ENCODE assay signal across 18 cellular contexts in the genomic region with DNA sequence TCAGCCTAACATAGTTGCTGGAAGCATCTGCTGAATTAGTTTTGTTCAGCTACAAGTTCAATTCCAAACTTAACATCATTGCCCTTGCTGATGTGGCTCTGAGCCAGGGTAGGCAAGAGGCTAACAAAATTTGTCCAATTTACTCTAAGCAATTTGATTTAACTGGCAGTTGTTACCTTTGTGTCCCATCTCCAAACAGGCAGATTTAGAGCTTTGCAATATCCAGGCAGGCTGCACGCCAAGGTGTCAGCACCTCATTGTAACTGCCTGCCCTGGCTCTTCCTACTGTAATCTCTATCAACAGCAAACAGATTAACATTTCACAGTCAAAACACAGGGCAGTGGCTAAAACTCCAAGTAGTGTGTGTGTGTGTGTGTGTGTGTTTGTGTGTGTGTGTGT.
DNase-seq lines count a peak whose midpoint lies in the region; ATAC-seq and TF ChIP-seq lines count a peak whose summit lies in the region.
"Had no signal": no experiment of that assay in that cellular context is flagged by ENCODE, and none has a peak within 500 bp of the region (broad histone marks: within the 10 kb centered on the region; RNA-seq: fewer than 3 reads in every experiment).

No MANE protein-coding gene starts in this region.

- H3K36me3 ChIP-seq in GM23338 (ENCODE audit: insufficient read depth) (no peaks in the 10 kb centered on the region), WERI-Rb-1 (no peaks in the 10 kb centered on the region)
- H3K36me3 ChIP-seq: BLaER1 had no signal

- H3K9me3 Mint-ChIP-seq in GM23338 = no peaks in the 10 kb centered on the region
- H3K9me3 Mint-ChIP-seq: CD14-positive monocyte had no signal

- ATAC-seq in GM23338 = no peak
- peak; percentile 95 for ATAC-seq in left lobe of liver
- ATAC-seq in GM18870 (IDR thresholded peaks at IDR 0.05; ENCODE audit: unreplicated experiment) = no peak
- no peak for ATAC-seq in GM21786 (IDR thresholded peaks at IDR 0.05; ENCODE audit: unreplicated experiment)
- ATAC-seq: A549 had no signal

- H3K4me2 ChIP-seq in GM23338 = no peak overlapping the region
- H3K4me2 ChIP-seq: A549, BLaER1 had no signal

- no peak overlapping the region for H3K27ac ChIP-seq in GM23338 (ENCODE audit: low read depth)
- no peak overlapping the region for H3K27ac ChIP-seq in WERI-Rb-1
- H3K27ac ChIP-seq: 22Rv1, A549, BLaER1 had no signal

- no peaks in the 10 kb centered on the region for H3K36me3 Mint-ChIP-seq in GM23338 (ENCODE audit: low read depth)
- H3K36me3 Mint-ChIP-seq: CD14-positive monocyte; CD4-positive, alpha-beta memory T cell; IgD-negative memory B cell had no signal

- H3K27me3 Mint-ChIP-seq in GM23338 (ENCODE audit: insufficient read depth, low read depth, poor library complexity) = no peaks in the 10 kb centered on the region
- H3K27me3 Mint-ChIP-seq: CD4-positive, alpha-beta memory T cell; IgD-negative memory B cell had no signal

- H3K9me2 ChIP-seq in GM23338 (ENCODE audit: insufficient read depth) = no peaks in the 10 kb centered on the region

- 0 out of 2 replicates have a peak, but pooled peaks cover 3% of the 10 kb centered on the region for H3K4me1 ChIP-seq in GM23338 (ENCODE audit: insufficient read depth)
- H3K4me1 ChIP-seq: A549, BLaER1 had no signal

- no peak overlapping the region for H3K4me3 Mint-ChIP-seq in GM23338
- H3K4me3 Mint-ChIP-seq: CD14-positive monocyte; CD4-positive, alpha-beta memory T cell; IgD-negative memory B cell had no signal

- H3K27me3 ChIP-seq in GM23338 (ENCODE audit: insufficient read depth) = no peaks in the 10 kb centered on the region
- H3K27me3 ChIP-seq in WERI-Rb-1 (ENCODE audit: insufficient read depth, low read depth, severe bottlenecking) = no peaks in the 10 kb centered on the region
- H3K27me3 ChIP-seq: BLaER1 had no signal

- DNase-seq in NCI-H82 (lab: John Stamatoyannopoulos, UW) (peak; percentile 5), NCI-H82 treated with DMSO at 0.1 percent for 48 hours (lab: John Stamatoyannopoulos, UW; ENCODE audit: unreplicated experiment) (no peak), GM23338 (ENCODE audit: low spot score) (no peak), WERI-Rb-1 (peak; percentile 47), left lobe of liver (ENCODE audit: low spot score) (peak; percentile 68)
- no peak for DNase-seq in activated naive CD4-positive, alpha-beta T cell treated with anti-CD3 and anti-CD28 coated beads, Interleukin-2, amount 50 U/mL, for 16 hours
- DNase-seq: AML-193; CD4-positive, alpha-beta memory T cell; DMS79 treated with DMSO at 0.1 percent for 48 hours; GF-D8; HCEC 1CT had no signal

- H4K20me1 ChIP-seq in GM23338 (replicated peaks; ENCODE audit: insufficient read depth) = no peaks in the 10 kb centered on the region
- H4K20me1 ChIP-seq: BLaER1 had no signal

- peak overlapping the region; percentile 76; the same call in 1 of the 2 replicates for H2AFZ ChIP-seq in GM23338

- no peak overlapping the region for H3K27ac Mint-ChIP-seq in GM23338
- H3K27ac Mint-ChIP-seq: CD14-positive monocyte; CD4-positive, alpha-beta memory T cell; IgD-negative memory B cell had no signal

- H3K4me1 Mint-ChIP-seq in GM23338 = no peaks in the 10 kb centered on the region
- H3K4me1 Mint-ChIP-seq: CD14-positive monocyte; CD4-positive, alpha-beta memory T cell; IgD-negative memory B cell had no signal

- H3K9me3 ChIP-seq in WERI-Rb-1 (ENCODE audit: severe bottlenecking) = no peaks in the 10 kb centered on the region
- H3K9me3 ChIP-seq: A549, BLaER1 had no signal

- no peaks in the 10 kb centered on the region for H3K79me2 ChIP-seq in GM23338 (replicated peaks; ENCODE audit: insufficient read depth)

- no peak for TF ChIP-seq CTCF in GM23338 (conservative IDR thresholded peaks at IDR 0.05; ENCODE audit: low read depth in 2 of 2)
- TF ChIP-seq CTCF in WERI-Rb-1 (IDR thresholded peaks at IDR 0.05; ENCODE audit: low read depth, low read length) = no peak

- no peaks in the 10 kb centered on the region for H3F3A ChIP-seq in GM23338 (replicated peaks; ENCODE audit: low read depth)

- H3K4me3 ChIP-seq in GM23338 = no peak overlapping the region
- H3K4me3 ChIP-seq in WERI-Rb-1 (ENCODE audit: low read depth, low read length) = no peak overlapping the region
- H3K4me3 ChIP-seq: A549, BLaER1 had no signal

TF ChIP-seq in GM23338, 12 proteins besides CTCF, POLR2A, EP300 and RAD21:
- TF ChIP-seq, protein P1, sequence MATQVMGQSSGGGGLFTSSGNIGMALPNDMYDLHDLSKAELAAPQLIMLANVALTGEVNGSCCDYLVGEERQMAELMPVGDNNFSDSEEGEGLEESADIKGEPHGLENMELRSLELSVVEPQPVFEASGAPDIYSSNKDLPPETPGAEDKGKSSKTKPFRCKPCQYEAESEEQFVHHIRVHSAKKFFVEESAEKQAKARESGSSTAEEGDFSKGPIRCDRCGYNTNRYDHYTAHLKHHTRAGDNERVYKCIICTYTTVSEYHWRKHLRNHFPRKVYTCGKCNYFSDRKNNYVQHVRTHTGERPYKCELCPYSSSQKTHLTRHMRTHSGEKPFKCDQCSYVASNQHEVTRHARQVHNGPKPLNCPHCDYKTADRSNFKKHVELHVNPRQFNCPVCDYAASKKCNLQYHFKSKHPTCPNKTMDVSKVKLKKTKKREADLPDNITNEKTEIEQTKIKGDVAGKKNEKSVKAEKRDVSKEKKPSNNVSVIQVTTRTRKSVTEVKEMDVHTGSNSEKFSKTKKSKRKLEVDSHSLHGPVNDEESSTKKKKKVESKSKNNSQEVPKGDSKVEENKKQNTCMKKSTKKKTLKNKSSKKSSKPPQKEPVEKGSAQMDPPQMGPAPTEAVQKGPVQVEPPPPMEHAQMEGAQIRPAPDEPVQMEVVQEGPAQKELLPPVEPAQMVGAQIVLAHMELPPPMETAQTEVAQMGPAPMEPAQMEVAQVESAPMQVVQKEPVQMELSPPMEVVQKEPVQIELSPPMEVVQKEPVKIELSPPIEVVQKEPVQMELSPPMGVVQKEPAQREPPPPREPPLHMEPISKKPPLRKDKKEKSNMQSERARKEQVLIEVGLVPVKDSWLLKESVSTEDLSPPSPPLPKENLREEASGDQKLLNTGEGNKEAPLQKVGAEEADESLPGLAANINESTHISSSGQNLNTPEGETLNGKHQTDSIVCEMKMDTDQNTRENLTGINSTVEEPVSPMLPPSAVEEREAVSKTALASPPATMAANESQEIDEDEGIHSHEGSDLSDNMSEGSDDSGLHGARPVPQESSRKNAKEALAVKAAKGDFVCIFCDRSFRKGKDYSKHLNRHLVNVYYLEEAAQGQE (IDR thresholded peaks at IDR 0.05; ENCODE audit: unreplicated experiment) = no peak
- TF ChIP-seq STAT1 (IDR thresholded peaks at IDR 0.05; ENCODE audit: unreplicated experiment) (no peak), EZH2phosphoT487 (IDR thresholded peaks at IDR 0.05; ENCODE audit: unreplicated experiment) (no peak)
- TF ChIP-seq, protein P2, sequence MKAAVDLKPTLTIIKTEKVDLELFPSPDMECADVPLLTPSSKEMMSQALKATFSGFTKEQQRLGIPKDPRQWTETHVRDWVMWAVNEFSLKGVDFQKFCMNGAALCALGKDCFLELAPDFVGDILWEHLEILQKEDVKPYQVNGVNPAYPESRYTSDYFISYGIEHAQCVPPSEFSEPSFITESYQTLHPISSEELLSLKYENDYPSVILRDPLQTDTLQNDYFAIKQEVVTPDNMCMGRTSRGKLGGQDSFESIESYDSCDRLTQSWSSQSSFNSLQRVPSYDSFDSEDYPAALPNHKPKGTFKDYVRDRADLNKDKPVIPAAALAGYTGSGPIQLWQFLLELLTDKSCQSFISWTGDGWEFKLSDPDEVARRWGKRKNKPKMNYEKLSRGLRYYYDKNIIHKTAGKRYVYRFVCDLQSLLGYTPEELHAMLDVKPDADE (IDR thresholded peaks at IDR 0.05) = no peak
TF ChIP-seq in GM23338: peak in this region for 0.

Comparison
In these comparisons a context has a peak if more than half of its experiments do, and no peak if none do; other contexts are left out.
1. DNase-seq: peak in NCI-H82 (single experiment), WERI-Rb-1 (single experiment) and left lobe of liver (single experiment); none in NCI-H82 treated with DMSO at 0.1 percent for 48 hours (single experiment), GM23338 (single experiment) and activated naive CD4-positive, alpha-beta T cell treated with anti-CD3 and anti-CD28 coated beads, Interleukin-2, amount 50 U/mL, for 16 hours (single experiment).